ENCODE assay signal across 20 cellular contexts in the genomic region with DNA sequence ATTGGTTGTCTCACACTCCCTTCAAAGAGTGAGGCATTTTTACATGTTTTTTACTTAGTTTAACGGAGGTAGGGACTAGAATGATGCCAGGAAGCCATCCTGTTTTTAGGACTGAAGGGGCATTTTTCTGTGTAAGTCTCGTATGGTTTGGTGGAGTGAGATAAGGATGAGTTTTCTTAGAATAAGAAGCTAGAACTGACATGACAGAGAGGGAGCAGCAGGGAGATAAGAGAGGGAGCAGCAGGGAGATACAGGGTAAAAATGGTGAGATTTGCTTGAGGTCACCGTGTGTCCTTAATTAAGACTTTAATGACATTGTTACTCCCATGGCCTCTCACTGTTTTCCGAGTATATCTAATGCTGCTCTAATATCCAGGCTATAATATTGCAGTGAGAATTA.
"Had no signal": no experiment of that assay in that cellular context is flagged by ENCODE, and none has a peak within 500 bp of the region (broad histone marks: within the 10 kb centered on the region; RNA-seq: fewer than 3 reads in every experiment).

No MANE protein-coding gene starts in this region.

- H3K4me3 ChIP-seq: esophagus squamous epithelium, gastroesophageal sphincter, pancreas, stomach, thoracic aorta, transverse colon had no signal

- H3K4me1 ChIP-seq: gastroesophageal sphincter, pancreas, stomach, transverse colon had no signal

- H3K9me3 ChIP-seq: pancreas, thoracic aorta had no signal

- H3K27ac Mint-ChIP-seq: mesothelial cell of epicardium, natural killer cell, progenitor cell of endocrine pancreas had no signal

- H3K4me1 Mint-ChIP-seq: natural killer cell had no signal

- H3K36me3 ChIP-seq: gastroesophageal sphincter, pancreas, thoracic aorta, transverse colon had no signal

- ATAC-seq: gastroesophageal sphincter, natural killer cell, pancreas, right cardiac atrium had no signal

- H3K27me3 Mint-ChIP-seq: progenitor cell of endocrine pancreas had no signal

- H3K27me3 ChIP-seq: esophagus squamous epithelium, gastroesophageal sphincter, pancreas, stomach, transverse colon had no signal

- H3K4me3 Mint-ChIP-seq: mesothelial cell of epicardium, natural killer cell had no signal

- H3K27ac ChIP-seq: epithelial cell of prostate, esophagus squamous epithelium, gastroesophageal sphincter, pancreas, stomach, thoracic aorta, transverse colon had no signal

- H3K36me3 Mint-ChIP-seq: mesothelial cell of epicardium, natural killer cell had no signal

- DNase-seq: effector memory CD4-positive, alpha-beta T cell; esophagus squamous epithelium; foreskin fibroblast; hippocampal formation; kidney glomerular epithelial cell; natural killer cell; occipital lobe; pancreas; right cardiac atrium; small intestine; stimulated activated CD4-positive, alpha-beta T cell treated with anti-CD3 and anti-CD28 coated beads, Interleukin-12 subunit alpha, Interleukin-12 subunit beta, amount 100 ng/mL, for 4 hours; stimulated activated naive CD4-positive, alpha-beta T cell; stomach; substantia nigra; transverse colon had no signal
